ENCODE assay signal across 8 cellular contexts in the genomic region with DNA sequence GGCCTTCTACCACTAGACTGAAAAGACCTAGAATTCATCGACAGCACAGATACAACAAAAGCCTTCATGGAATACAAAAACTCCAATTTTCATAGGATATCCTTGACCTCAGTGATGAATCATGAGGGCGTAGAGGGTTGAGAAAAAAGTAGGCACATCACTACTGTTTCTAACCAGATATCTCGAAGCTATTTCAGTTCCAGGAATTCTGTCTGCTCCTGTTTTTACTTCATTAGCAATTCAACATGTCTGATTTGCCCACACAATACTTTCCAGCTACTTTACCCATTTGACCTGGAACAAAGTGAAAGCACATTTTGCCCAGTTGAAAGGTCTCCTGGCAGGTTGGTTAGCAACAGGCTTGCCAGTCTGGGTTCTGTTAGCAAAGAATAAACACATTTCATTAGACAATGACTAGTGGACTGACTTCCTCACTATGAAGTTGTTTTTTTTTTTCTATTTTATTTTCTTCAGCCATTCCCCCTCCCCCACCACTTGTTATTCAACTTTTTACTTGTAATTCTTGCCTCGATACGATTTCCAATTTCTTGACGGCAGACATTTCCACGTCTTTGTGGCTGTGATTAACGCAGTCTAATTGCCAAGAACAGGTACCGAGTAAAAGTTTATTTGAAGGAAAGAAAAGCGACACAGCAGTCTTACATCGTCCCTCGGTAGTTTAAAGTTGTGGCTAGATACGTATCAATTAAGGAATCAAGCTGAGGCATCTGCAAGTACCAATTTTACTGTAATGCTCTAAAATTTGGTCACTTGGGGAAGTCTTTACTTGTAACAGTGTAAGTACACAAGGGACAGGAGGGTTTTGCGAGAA. TPM values are rescaled to one million over a fixed set of nuclear protein-coding genes. Genes with fewer than 3 reads are reported as not detected.
DNase-seq lines count a peak whose midpoint lies in the region; ATAC-seq, FAIRE-seq and TF ChIP-seq lines count a peak whose summit lies in the region.

No MANE protein-coding gene starts in this region.

- H3K4me3 ChIP-seq in Peyer's patch (peak overlapping the region; percentile 65 to 97 (median 92)), mucosa of descending colon (peak overlapping the region; percentile 75)

- H3K27me3 ChIP-seq in Peyer's patch: no peaks in the 10 kb centered on the region

- peaks cover 28% of the 10 kb centered on the region for H3K4me1 Mint-ChIP-seq in activated CD4-positive, alpha-beta T cell treated with anti-CD3 and anti-CD28 coated beads, Interleukin-2, amount 10 ng/mL, durations not matched to agents 24 days and 14 days

- intact Hi-C loops in activated CD4-positive, alpha-beta T cell treated with anti-CD3 and anti-CD28 coated beads, Interleukin-2, amount 10 ng/mL, durations not matched to agents 24 days and 14 days (cut with micrococcal nuclease): loop anchor here (5.0 to 10.0 kb wide), 3 partner anchors 702 to 925 kb away; partner anchors contain the start of gene COX20
- intact Hi-C loops in mucosa of descending colon (cut with DNase I, micrococcal nuclease): no loop called here

- TF ChIP-seq CTCF in Peyer's patch (IDR thresholded peaks at IDR 0.05) (no peak), mucosa of descending colon (IDR thresholded peaks at IDR 0.05) (no peak)

- H3K4me3 Mint-ChIP-seq in activated CD4-positive, alpha-beta T cell treated with anti-CD3 and anti-CD28 coated beads, Interleukin-2, amount 10 ng/mL, durations not matched to agents 24 days and 14 days: peak overlapping the region; percentile 97

- H3K27ac Mint-ChIP-seq in activated CD4-positive, alpha-beta T cell treated with anti-CD3 and anti-CD28 coated beads, Interleukin-2, amount 10 ng/mL, durations not matched to agents 24 days and 14 days: peak overlapping the region; percentile 95

- peak overlapping the region; percentile 96 to 100 (median 100) for H3K27ac ChIP-seq in Peyer's patch

- H3K9me3 Mint-ChIP-seq in activated CD4-positive, alpha-beta T cell treated with anti-CD3 and anti-CD28 coated beads, Interleukin-2, amount 10 ng/mL, durations not matched to agents 24 days and 14 days: no peaks in the 10 kb centered on the region

- H3K4me1 ChIP-seq in Peyer's patch (peaks cover 0 to 21% (median 10%) of the 10 kb centered on the region in 4 donors), mucosa of descending colon (ENCODE audit: low read depth) (peaks cover 15% of the 10 kb centered on the region)

- DNase-seq in activated CD4-positive, alpha-beta T cell treated with anti-CD3 and anti-CD28 coated beads, Interleukin-2, amount 10 ng/mL, durations not matched to agents 24 days and 14 days: peak; percentile 66
- no peak for DNase-seq in activated CD4-positive, alpha-beta T cell treated with anti-CD3 and anti-CD28 coated beads for 48 hours
- no peak for DNase-seq in Peyer's patch
- peak; percentile 39 for DNase-seq in dedifferentiated amniotic fluid mesenchymal stem cell (ENCODE audit: extremely low spot score)
- DNase-seq in mucosa of descending colon: peak in 1 of 3 donors; percentile 38
- no peak for DNase-seq in GM12891 (ENCODE audit: insufficient read length, low spot score)

- H3K27me3 Mint-ChIP-seq in activated CD4-positive, alpha-beta T cell treated with anti-CD3 and anti-CD28 coated beads, Interleukin-2, amount 10 ng/mL, durations not matched to agents 24 days and 14 days: peaks cover 51% of the 10 kb centered on the region

- H3K36me3 Mint-ChIP-seq in activated CD4-positive, alpha-beta T cell treated with anti-CD3 and anti-CD28 coated beads, Interleukin-2, amount 10 ng/mL, durations not matched to agents 24 days and 14 days (ENCODE audit: low read depth): peaks cover 2% of the 10 kb centered on the region

- no peaks in the 10 kb centered on the region for H3K36me3 ChIP-seq in Peyer's patch
- H3K36me3 ChIP-seq in mucosa of descending colon (ENCODE audit: low read depth): no peaks in the 10 kb centered on the region

- TF ChIP-seq POLR2A in Peyer's patch (IDR thresholded peaks at IDR 0.05) (no peak), GM12891 (IDR thresholded peaks at IDR 0.05; ENCODE audit: low read depth, low read length) (no peak)

- ATAC-seq in mucosa of descending colon (no peak), GM18858 (IDR thresholded peaks at IDR 0.05; ENCODE audit: unreplicated experiment) (no peak), GM21381 (IDR thresholded peaks at IDR 0.05; ENCODE audit: unreplicated experiment) (no peak)

- FAIRE-seq in GM12891 (lab: Jason Lieb, UNC): no peak

- no peaks in the 10 kb centered on the region for H3K9me3 ChIP-seq in Peyer's patch
- no peaks in the 10 kb centered on the region for H3K9me3 ChIP-seq in mucosa of descending colon

TF ChIP-seq in GM12891, 5 proteins besides CTCF, POLR2A, EP300 and RAD21:
- TF ChIP-seq PAX5 (IDR thresholded peaks at IDR 0.05; ENCODE audit: insufficient read depth, low read length, severe bottlenecking): no peak
- no peak for TF ChIP-seq POLR2AphosphoS5 (IDR thresholded peaks at IDR 0.05; ENCODE audit: low read depth, low read length)
- no peak for TF ChIP-seq POU2F2 (IDR thresholded peaks at IDR 0.05; ENCODE audit: low read depth, low read length)
- TF ChIP-seq SPI1 (IDR thresholded peaks at IDR 0.05; ENCODE audit: low read depth, low read length): no peak
- TF ChIP-seq TAF1 (IDR thresholded peaks at IDR 0.05; ENCODE audit: low read depth, low read length): no peak

RNA-seq across cellular contexts. Expression of gene ZBTB18, which starts 4.0 kb away (rescaled TPM):
- total RNA-seq in activated CD4-positive, alpha-beta T cell treated with anti-CD3 and anti-CD28 coated beads, Interleukin-2, amount 10 ng/mL, durations not matched to agents 24 days and 14 days: 5.5 TPM in 2 replicates
- total RNA-seq in Peyer's patch: 10 to 100 TPM; 17.3 to 31.4 (median 22.5) TPM
- 10 to 100 TPM; 14.8 to 25.2 (median 19.9) TPM for total RNA-seq in mucosa of descending colon
- 4.0 TPM for polyA plus RNA-seq in GM12891 (2012; ENCODE audit: low read depth, missing spikeins)

Comparison
In these comparisons a context has a peak if more than half of its experiments do, and no peak if none do; other contexts are left out.
1. DNase-seq: peak in activated CD4-positive, alpha-beta T cell treated with anti-CD3 and anti-CD28 coated beads, Interleukin-2, amount 10 ng/mL, durations not matched to agents 24 days and 14 days (single experiment) and dedifferentiated amniotic fluid mesenchymal stem cell (single experiment); none in activated CD4-positive, alpha-beta T cell treated with anti-CD3 and anti-CD28 coated beads for 48 hours (single experiment), Peyer's patch (0 of 3) and GM12891 (single experiment).